In genomic region chr17:30709641-30710295, GRCh38 we compare ENCODE assay signal across 8 cellular contexts.
DNase-seq lines count a peak whose midpoint lies in the region; ATAC-seq and TF ChIP-seq lines count a peak whose summit lies in the region.
"Not testable (repeated sequence)": the region's sequence is repeated elsewhere in the genome, so short reads cannot be mapped to it uniquely, and the experiment has no call there.

No MANE protein-coding gene starts in this region.

- H3K27ac Mint-ChIP-seq in naive B cell: peak overlapping the region in 2 of 6 donors; percentile 36 to 79

- not testable (repeated sequence) for H3K36me3 ChIP-seq in BLaER1; OCI-LY3 (replicated peaks; ENCODE audit: low read depth, low read length); heart right ventricle

- peaks cover 8 to 29% (median 20%) of the 10 kb centered on the region in 3 donors for H3K27me3 Mint-ChIP-seq in naive B cell

- H3K9me3 ChIP-seq in BLaER1; OCI-LY3 (ENCODE audit: insufficient read depth, low read length); heart right ventricle: not testable (repeated sequence)

- peaks cover 69% of the 10 kb centered on the region for H3K4me1 ChIP-seq in BLaER1
- H3K4me1 ChIP-seq in OCI-LY3 (ENCODE audit: low read length): not testable (repeated sequence)
- peaks cover 0 to 18% (median 2%) of the 10 kb centered on the region in 9 donors for H3K4me1 ChIP-seq in heart right ventricle

- not testable (repeated sequence) for TF ChIP-seq CTCF in HL-60 (IDR thresholded peaks at IDR 0.05; ENCODE audit: insufficient read depth, low read length); OCI-LY3 (IDR thresholded peaks at IDR 0.05; ENCODE audit: low read depth, low read length); heart right ventricle (IDR thresholded peaks at IDR 0.05)

- H3K9ac ChIP-seq in BLaER1 (peak overlapping the region; percentile 94), OCI-LY3 (ENCODE audit: low read length) (peak overlapping the region; percentile 78)

- H3K4me1 Mint-ChIP-seq in naive B cell: peaks cover 33 to 52% (median 47%) of the 10 kb centered on the region in 3 donors

- H3K27ac ChIP-seq in BLaER1 (peak overlapping the region; percentile 93), HL-60 (replicated peaks) (peak overlapping the region; percentile 81), OCI-LY3 (ENCODE audit: low read length) (0 out of 2 replicates have a peak overlapping the region, but pooled peaks have one; percentile 0), heart right ventricle (peak overlapping the region in 2 of 10 donors; percentile 26 to 29)

- intact Hi-C loops in heart right ventricle (cut with DNase I): not testable (repeated sequence)

- ATAC-seq in heart right ventricle (peak in 1 of 8 donors; percentile 7), naive B cell (ENCODE audit: low read depth in 2 of 2) (peak; percentile 11 to 13)

- not testable (repeated sequence) for H3K9me3 Mint-ChIP-seq in naive B cell

- peaks cover 51% of the 10 kb centered on the region for H3K79me2 ChIP-seq in OCI-LY3 (ENCODE audit: low read length)

- DNase-seq in HL-60 (ENCODE audit: low read depth in 1 of 2, low spot score in 1 of 2) (peak in 1 of 2 experiments; percentile 44), cerebellar cortex (ENCODE audit: low spot score) (peak; percentile 39)
- peak; percentile 46 for DNase-seq in activated T-cell treated with anti-CD3 and anti-CD28 coated beads, Interleukin-2, amount 50 U/mL, for 1 hour
- DNase-seq in heart right ventricle, naive B cell: not testable (repeated sequence)
- peak; percentile 6 for DNase-seq in stimulated activated CD4-positive, alpha-beta T cell treated with anti-CD3 and anti-CD28 coated beads, Interleukin-2, amount 100 ng/mL, for 4 hours (ENCODE audit: low read depth)

- H2AFZ ChIP-seq in OCI-LY3 (ENCODE audit: low read depth, low read length): not testable (repeated sequence)

- peak overlapping the region; percentile 94 for H3K4me2 ChIP-seq in BLaER1
- H3K4me2 ChIP-seq in OCI-LY3 (ENCODE audit: low read length): peak overlapping the region; percentile 76

- H3K27me3 ChIP-seq in BLaER1 (peaks cover 18% of the 10 kb centered on the region), heart right ventricle (peaks cover 0 to 32% (median 11%) of the 10 kb centered on the region in 7 donors)
- not testable (repeated sequence) for H3K27me3 ChIP-seq in HL-60 (ENCODE audit: insufficient read depth, poor library complexity, severe bottlenecking); OCI-LY3 (ENCODE audit: low read depth, low read length)

- H4K20me1 ChIP-seq in BLaER1 (peaks cover 48% of the 10 kb centered on the region), OCI-LY3 (ENCODE audit: insufficient read depth, low read length) (peaks cover 26% of the 10 kb centered on the region)

- WGBS in heart right ventricle, 2 donors: 0 to 1% methylated on average over 52 to 77 of the region's 81 CpGs

- peak overlapping the region; percentile 58 to 97 (median 88) for H3K4me3 Mint-ChIP-seq in naive B cell

- H3K4me3 ChIP-seq in BLaER1 (peak overlapping the region; percentile 89), HL-60 (replicated peaks; ENCODE audit: insufficient read depth, low read length) (peak overlapping the region; percentile 77), OCI-LY3 (ENCODE audit: low read length) (peak overlapping the region; percentile 91), heart right ventricle (peak overlapping the region; percentile 47 to 71 (median 64))

- not testable (repeated sequence) for H3K36me3 Mint-ChIP-seq in naive B cell
